ENCODE assay signal across 8 cellular contexts in the genomic region with DNA sequence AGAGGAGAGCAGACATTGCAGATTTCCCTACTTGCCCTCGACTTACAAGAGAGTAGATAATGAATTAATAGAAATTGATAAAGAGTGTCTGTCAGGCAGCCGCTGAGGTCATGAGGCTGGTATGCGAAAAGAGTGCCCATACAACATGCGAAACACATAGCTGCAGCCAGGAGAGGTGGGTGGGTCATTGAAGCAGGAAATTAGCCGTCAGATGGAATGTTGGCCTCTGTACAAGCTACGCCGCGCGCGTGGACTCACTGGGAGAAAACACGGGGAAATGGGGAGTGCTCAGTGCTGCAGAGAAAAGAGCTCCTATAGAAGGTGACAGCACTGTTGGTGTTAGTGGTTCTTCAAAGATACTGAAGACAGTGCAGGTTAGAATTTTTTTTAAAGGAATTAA.
DNase-seq lines count a peak whose midpoint lies in the region; ATAC-seq, FAIRE-seq and TF ChIP-seq lines count a peak whose summit lies in the region.

No MANE protein-coding gene starts in this region.

- no peaks in the 10 kb centered on the region for H3K9me3 ChIP-seq in pancreas

- intact Hi-C loops in Right ventricle myocardium inferior (cut with DNase I) (no loop called here), pancreas (cut with DNase I) (no loop called here)

- 7 to 9% methylated on average over 11 of the region's 11 CpGs for WGBS in pancreas, 2 donors

- H3K36me3 ChIP-seq in pancreas = no peaks in the 10 kb centered on the region

- no peak for FAIRE-seq in pancreas (lab: Jason Lieb, UNC)

- TF ChIP-seq CTCF in WI38 (IDR thresholded peaks at IDR 0.05; ENCODE audit: low read depth, low read length) (peak; percentile 26; the same call in 1 of the 2 replicates), pancreas (IDR thresholded peaks at IDR 0.05) (no peak)

- peak overlapping the region; percentile 4 to 67 (median 50) for H3K27ac ChIP-seq in pancreas

- peaks cover 7 to 15% (median 8%) of the 10 kb centered on the region in 3 donors for H3K4me1 ChIP-seq in pancreas

- H3K27me3 ChIP-seq in pancreas = no peaks in the 10 kb centered on the region

- ATAC-seq in Right ventricle myocardium inferior (peak; percentile 93), pancreas (peak; percentile 89 to 97 (median 96)), HG02763 (IDR thresholded peaks at IDR 0.05; ENCODE audit: unreplicated experiment) (no peak)

- DNase-seq in COLO829 (ENCODE audit: low spot score) (peak; percentile 73), Right ventricle myocardium inferior (ENCODE audit: missing footprints) (peak; percentile 82), pancreas (peak; percentile 55 to 75 (median 69)), GM19240 (ENCODE audit: insufficient read length, low spot score) (no peak), NCI-H1436 (lab: John Stamatoyannopoulos, UW) (no peak), OCI-M1 (lab: John Stamatoyannopoulos, UW) (no peak)

- H3K4me3 ChIP-seq in WI38 (ENCODE audit: low read depth, low read length) (peak overlapping the region; percentile 62), pancreas (peak overlapping the region in 2 of 4 donors; percentile 10 to 25)

Comparison
In these comparisons a context has a peak if more than half of its experiments do, and no peak if none do; other contexts are left out.
1. DNase-seq: peak in COLO829 (single experiment), Right ventricle myocardium inferior (single experiment) and pancreas (6 of 6); none in GM19240 (single experiment), NCI-H1436 (single experiment) and OCI-M1 (single experiment).